Comparison of ENCODE assay signal across 1 cellular context in the genomic region with DNA sequence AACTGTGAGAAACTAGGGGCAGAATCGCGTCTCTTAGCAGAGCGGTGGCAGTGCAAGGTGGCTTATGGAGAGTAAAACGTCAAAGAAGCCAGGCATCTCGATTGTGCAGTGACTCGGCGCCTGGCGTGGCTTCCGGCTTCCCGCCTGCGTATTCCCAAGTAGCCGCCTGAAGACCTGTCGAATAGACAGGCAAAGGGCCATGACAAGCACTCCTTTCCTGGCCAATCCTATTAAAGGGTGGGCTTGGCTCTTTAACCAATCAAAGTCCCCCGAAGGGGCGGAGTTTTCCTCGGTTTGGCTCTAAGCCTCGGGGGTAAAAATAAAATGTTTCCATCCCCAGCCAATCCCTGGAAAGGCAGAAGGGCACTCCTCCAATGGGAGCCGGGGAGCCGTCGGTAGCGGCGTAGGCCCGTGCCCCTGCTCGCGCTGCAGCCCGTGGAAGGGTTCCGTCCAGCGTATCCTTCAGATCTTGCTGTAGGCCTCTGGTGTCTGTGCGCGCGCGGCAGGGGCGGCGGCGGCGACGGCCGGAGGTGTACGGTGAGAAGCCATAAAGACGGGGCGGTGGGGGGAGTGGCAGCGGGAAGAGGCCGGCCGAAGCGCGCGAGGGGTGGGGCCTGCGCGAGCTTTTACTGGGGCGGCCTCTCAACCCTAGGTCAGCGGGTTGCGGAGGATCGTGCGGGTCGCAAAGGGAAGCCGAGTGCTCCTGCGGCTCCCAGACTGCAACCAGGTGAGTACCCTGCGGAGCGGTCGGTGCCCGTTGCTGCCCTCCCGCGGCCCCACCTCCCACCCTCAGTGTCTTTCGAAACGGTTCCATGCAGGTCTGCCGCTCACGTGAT.
TF ChIP-seq lines count a peak whose summit lies in the region.

A gene with protein sequence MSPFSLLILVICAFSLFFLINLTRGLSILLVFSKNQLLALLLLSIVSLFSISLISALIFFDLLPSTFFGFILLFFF (plus strand): TSS at position 395 of the 836 bp plus-strand sequence. CDS start 30,131 bp downstream, outside the sequence.

TF ChIP-seq in Ishikawa, 13 proteins besides CTCF, POLR2A, EP300 and RAD21 (continued from another document):
- TF ChIP-seq YY1 (IDR thresholded peaks at IDR 0.05; ENCODE audit: low read depth): no peak
